ENCODE assay signal across 16 cellular contexts in the genomic region with DNA sequence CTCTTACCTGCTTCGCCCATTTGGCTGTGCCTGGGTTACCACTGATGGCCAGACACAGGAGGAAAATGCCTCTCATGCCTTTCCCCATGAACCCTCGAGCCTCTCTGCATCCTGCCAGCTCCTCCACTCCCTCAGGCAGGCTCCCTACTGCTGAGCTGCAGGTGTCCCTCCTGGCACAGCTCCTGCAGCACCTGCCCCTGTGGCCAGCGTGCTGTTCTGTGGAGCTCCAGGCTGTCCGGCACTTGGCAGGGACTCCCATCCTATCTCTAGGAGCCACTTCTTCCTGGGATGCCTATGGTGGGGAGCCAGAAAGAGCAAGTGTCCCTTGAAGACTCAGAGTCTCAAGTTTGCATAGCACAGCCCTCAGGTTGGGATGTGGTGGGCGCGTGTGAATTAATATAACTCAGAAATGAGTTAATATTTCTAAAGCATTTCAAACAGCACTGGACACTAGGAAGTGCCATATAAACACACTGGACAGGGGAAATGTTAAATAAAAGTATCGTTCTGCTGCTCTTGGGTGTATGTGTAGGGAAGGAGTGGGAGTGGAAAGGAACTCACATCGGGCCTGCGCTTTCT. TPM values are rescaled to one million over a fixed set of nuclear protein-coding genes. Genes with fewer than 3 reads are reported as not detected.
DNase-seq lines count a peak whose midpoint lies in the region; ATAC-seq and TF ChIP-seq lines count a peak whose summit lies in the region.
"Had no signal": no experiment of that assay in that cellular context is flagged by ENCODE, and none has a peak within 500 bp of the region (broad histone marks: within the 10 kb centered on the region; RNA-seq: fewer than 3 reads in every experiment).

No MANE protein-coding gene starts in this region.

- no peaks in the 10 kb centered on the region for H3K79me2 ChIP-seq in hepatocyte

- no peak for DNase-seq in cardiac muscle cell (ENCODE audit: low read depth in 1 of 2, low spot score in 1 of 2)
- no peak for DNase-seq in heart left ventricle
- DNase-seq in NCI-H345 (lab: John Stamatoyannopoulos, UW), result peak; percentile 76
- DNase-seq in hepatocyte (ENCODE audit: low spot score), result no peak
- no peak for DNase-seq in thoracic aorta (ENCODE audit: low spot score)
- no peak for DNase-seq in lower lobe of right lung
- no peak for DNase-seq in germinal center (ENCODE audit: low spot score)
- DNase-seq: activated CD4-positive, alpha-beta T cell treated with anti-CD3 and anti-CD28 coated beads for 4 hours; activated naive CD8-positive, alpha-beta T cell treated with anti-CD3 and anti-CD28 coated beads, Interleukin-2, amount 10 ng/mL, durations not matched to agents 7 days and 5 days; dorsolateral prefrontal cortex; upper lobe of right lung had no signal

- H3K27ac ChIP-seq in cardiac muscle cell, result no peak overlapping the region
- no peak overlapping the region for H3K27ac ChIP-seq in heart left ventricle
- H3K27ac ChIP-seq in hepatocyte, result no peak overlapping the region
- H3K27ac ChIP-seq in thoracic aorta, result no peak overlapping the region
- no peak overlapping the region for H3K27ac ChIP-seq in lower lobe of right lung
- H3K27ac ChIP-seq: dorsolateral prefrontal cortex, upper lobe of right lung had no signal

- H2AFZ ChIP-seq in hepatocyte, result no peak overlapping the region

- H3K27me3 ChIP-seq in cardiac muscle cell (peaks cover 85% of the 10 kb centered on the region), heart left ventricle (peaks cover 24 to 85% (median 75%) of the 10 kb centered on the region in 9 donors), hepatocyte (peaks cover 85% of the 10 kb centered on the region), thoracic aorta (replicated peaks; ENCODE audit: insufficient read depth) (peaks cover 4% of the 10 kb centered on the region), lower lobe of right lung (ENCODE audit: low read depth) (peaks cover 77% of the 10 kb centered on the region)

- WGBS in heart left ventricle, 4 donors, result 16 to 26% (median 21%) methylated on average over 9 of the region's 9 CpGs
- WGBS in hepatocyte (ENCODE audit: low lambda C conversion rate, missing lambda C conversion rate), result 14% methylated on average over 9 of the region's 9 CpGs

- H4K20me1 ChIP-seq in hepatocyte (ENCODE audit: insufficient read depth, poor library complexity, severe bottlenecking), result no peaks in the 10 kb centered on the region

- H3K9me3 ChIP-seq in cardiac muscle cell (ENCODE audit: low read depth) (no peaks in the 10 kb centered on the region), heart left ventricle (peaks cover 0 to 7% (median 0%) of the 10 kb centered on the region in 12 donors), hepatocyte (ENCODE audit: low read depth) (no peaks in the 10 kb centered on the region), thoracic aorta (no peaks in the 10 kb centered on the region), lower lobe of right lung (no peaks in the 10 kb centered on the region)
- H3K9me3 ChIP-seq: upper lobe of right lung had no signal

- no peaks in the 10 kb centered on the region for H3K36me3 ChIP-seq in cardiac muscle cell
- peaks cover 0 to 2% (median 0%) of the 10 kb centered on the region in 9 donors for H3K36me3 ChIP-seq in heart left ventricle
- no peaks in the 10 kb centered on the region for H3K36me3 ChIP-seq in hepatocyte (replicated peaks; ENCODE audit: insufficient read depth, low read depth)
- no peaks in the 10 kb centered on the region for H3K36me3 ChIP-seq in thoracic aorta
- no peaks in the 10 kb centered on the region for H3K36me3 ChIP-seq in lower lobe of right lung
- H3K36me3 ChIP-seq: upper lobe of right lung had no signal

- H3K9me2 ChIP-seq in hepatocyte (replicated peaks; ENCODE audit: insufficient read depth), result no peaks in the 10 kb centered on the region

- TF ChIP-seq POLR2A in heart left ventricle (IDR thresholded peaks at IDR 0.05), result no peak

- peak overlapping the region; percentile 80 for H3K4me2 ChIP-seq in hepatocyte

- TF ChIP-seq CTCF in cardiac muscle cell (IDR thresholded peaks at IDR 0.05; ENCODE audit: low read depth, low read length), result no peak
- no peak for TF ChIP-seq CTCF in heart left ventricle (IDR thresholded peaks at IDR 0.05)
- TF ChIP-seq CTCF in hepatocyte (IDR thresholded peaks at IDR 0.05; ENCODE audit: poor library complexity), result no peak
- TF ChIP-seq CTCF in thoracic aorta (IDR thresholded peaks at IDR 0.05), result no peak
- TF ChIP-seq CTCF in lower lobe of right lung (IDR thresholded peaks at IDR 0.05), result no peak

- intact Hi-C loops in heart left ventricle (cut with DNase I), result loop anchor here in 4 of 10 donors (5.0 to 10.0 kb wide), 4 partner anchors 36 to 118 kb away; no protein-coding TSS in a partner anchor
- intact Hi-C loops in lower lobe of right lung (cut with DNase I), result no loop called here

- ATAC-seq in heart left ventricle, result no peak
- no peak for ATAC-seq in thoracic aorta (ENCODE audit: insufficient number of reproducible peaks, low FRiP score, low read depth)
- ATAC-seq in lower lobe of right lung, result no peak
- ATAC-seq in GM19395 (IDR thresholded peaks at IDR 0.05; ENCODE audit: unreplicated experiment), result no peak
- ATAC-seq: right cardiac atrium, upper lobe of right lung had no signal

- H3K4me1 ChIP-seq in cardiac muscle cell (ENCODE audit: low read depth) (peaks cover 4% of the 10 kb centered on the region), heart left ventricle (peaks cover 4 to 39% (median 27%) of the 10 kb centered on the region in 12 donors), hepatocyte (ENCODE audit: insufficient read depth) (peaks cover 27% of the 10 kb centered on the region), thoracic aorta (ENCODE audit: control insufficient read depth in 1 of 2, low read depth in 2 of 2) (peaks cover 7 to 29% of the 10 kb centered on the region in 2 donors), lower lobe of right lung (peaks cover 31% of the 10 kb centered on the region)

- H3K4me3 ChIP-seq in cardiac muscle cell (peak overlapping the region; percentile 25), heart left ventricle (no peak overlapping the region), hepatocyte (no peak overlapping the region), thoracic aorta (peak overlapping the region; percentile 34), lower lobe of right lung (no peak overlapping the region)
- H3K4me3 ChIP-seq: upper lobe of right lung had no signal

RNA-seq across cellular contexts. Expression of gene LRRC71, which starts 2.6 kb away (rescaled TPM):
- total RNA-seq in cardiac muscle cell, result 0.11 and 0.45 TPM in 2 replicates
- polyA plus RNA-seq in cardiac muscle cell, result 0.24 and 0.69 TPM in 2 replicates
- total RNA-seq in heart left ventricle, result under 1 TPM in 1 of 9 donors, not detected in 8; 0.27 TPM
- polyA plus RNA-seq in heart left ventricle, result under 1 TPM; 0.06 to 0.42 TPM
- not detected in 2 replicates for total RNA-seq in hepatocyte
- polyA plus RNA-seq in hepatocyte, result not detected in 2 replicates
- total RNA-seq in thoracic aorta, result not detected
- 5.3 TPM for total RNA-seq in lower lobe of right lung
- total RNA-seq: activated naive CD8-positive, alpha-beta T cell treated with anti-CD3 and anti-CD28 coated beads, Interleukin-2, amount 10 ng/mL, durations not matched to agents 7 days and 5 days; NCI-H460; SK-MEL-5 had no signal
- polyA plus RNA-seq: IgD-negative memory B cell had no signal

RNA-seq across cellular contexts. Expression of gene PEAR1, which starts 29.6 kb away (rescaled TPM):
- total RNA-seq in cardiac muscle cell (0.14 and 0.57 TPM in 2 replicates), heart left ventricle (10 to 100 TPM in 2 of 9 donors, 1 to 10 TPM in 7; 4.1 to 14.7 (median 7.5) TPM), hepatocyte (5.3 and 6.1 TPM in 2 replicates), thoracic aorta (10 to 100 TPM; 31.0 to 34.9 TPM), lower lobe of right lung (14.8 TPM)
- polyA plus RNA-seq in cardiac muscle cell (0.59 and 1.1 TPM in 2 replicates), heart left ventricle (1 to 10 TPM; 7.1 TPM), hepatocyte (6.3 and 7.3 TPM in 2 replicates)
- total RNA-seq: SK-MEL-5 had no signal
- polyA plus RNA-seq: IgD-negative memory B cell had no signal

Comparison
In these comparisons a context has a peak if more than half of its experiments do, and no peak if none do; other contexts are left out.
1. H3K4me3 ChIP-seq: peak in cardiac muscle cell (single experiment) and thoracic aorta (single experiment); none in heart left ventricle (0 of 12), hepatocyte (single experiment) and lower lobe of right lung (single experiment).